Comparison of ENCODE assay signal across 29 cellular contexts in genomic region chr4:180285796-180286195, GRCh38.
DNase-seq lines count a peak whose midpoint lies in the region; ATAC-seq and TF ChIP-seq lines count a peak whose summit lies in the region.
"Had no signal": no experiment of that assay in that cellular context is flagged by ENCODE, and none has a peak within 500 bp of the region (broad histone marks: within the 10 kb centered on the region; RNA-seq: fewer than 3 reads in every experiment).

No MANE protein-coding gene starts in this region.

- H3K27ac Mint-ChIP-seq in endodermal cell: no peak overlapping the region
- no peak overlapping the region for H3K27ac Mint-ChIP-seq in activated T-cell treated with anti-CD3 and anti-CD28 coated beads, Interleukin-2, amount 50 U/mL, for 72 hours
- H3K27ac Mint-ChIP-seq: activated CD8-positive, alpha-beta T cell treated with anti-CD3 and anti-CD28 coated beads for 36 hours; activated naive CD8-positive, alpha-beta T cell; activated T-helper 2 cell treated with anti-CD3 and anti-CD28 coated beads, Interferon-gamma antibody, Interleukin-2, Interleukin-4, amounts not matched to agents 10 μg/mL and 5 μg/mL and 100 μg/mL, durations not matched to agents 14 hours and 24 hours and 36 hours; CD8-positive, alpha-beta memory T cell had no signal

- no peaks in the 10 kb centered on the region for H3K4me1 ChIP-seq in endodermal cell (ENCODE audit: control insufficient read depth, insufficient read depth, low read length)
- H3K4me1 ChIP-seq: A549, left ventricle myocardium inferior, right lobe of liver, upper lobe of left lung had no signal

- H3K4me3 Mint-ChIP-seq in endodermal cell: no peak overlapping the region
- no peak overlapping the region for H3K4me3 Mint-ChIP-seq in activated T-cell treated with anti-CD3 and anti-CD28 coated beads, Interleukin-2, amount 50 U/mL, for 72 hours
- H3K4me3 Mint-ChIP-seq: activated CD8-positive, alpha-beta T cell treated with anti-CD3 and anti-CD28 coated beads for 36 hours; activated naive CD8-positive, alpha-beta T cell; CD8-positive, alpha-beta memory T cell had no signal

- DNase-seq in GM13977 (ENCODE audit: low spot score): peak; percentile 4
- DNase-seq in endodermal cell: no peak
- DNase-seq in activated T-cell treated with anti-CD3 and anti-CD28 coated beads, Interleukin-2, amount 50 U/mL, for 72 hours: no peak
- DNase-seq in middle frontal gyrus (ENCODE audit: extremely low spot score, low spot score): no peak
- DNase-seq: activated CD8-positive, alpha-beta T cell treated with anti-CD3 and anti-CD28 coated beads for 36 hours; aorta; CD8-positive, alpha-beta memory T cell; effector CD4-positive, alpha-beta T cell; islet precursor cell; left ventricle myocardium inferior; mesendoderm; NCI-H1436; NCI-H2081 treated with DMSO at 0.1 percent for 48 hours; NCI-H446; right lobe of liver; SK-N-SH; stimulated activated CD4-positive, alpha-beta T cell treated with anti-CD3 and anti-CD28 coated beads, Interleukin-4, amount 100 ng/mL, for 1 hour; substantia nigra; T-helper 2 cell; upper lobe of left lung had no signal

- 100% methylated on average over 1 of the region's 1 CpG; no CpG with 5 or more reads in 1 of the 2 experiments for WGBS in endodermal cell (ENCODE audit: insufficient coverage in 1 of 2, insufficient read length in 1 of 2), 2 experiments

- no peaks in the 10 kb centered on the region for H3K4me1 Mint-ChIP-seq in endodermal cell
- no peaks in the 10 kb centered on the region for H3K4me1 Mint-ChIP-seq in activated T-cell treated with anti-CD3 and anti-CD28 coated beads, Interleukin-2, amount 50 U/mL, for 72 hours (ENCODE audit: low read depth)
- H3K4me1 Mint-ChIP-seq: CD8-positive, alpha-beta memory T cell had no signal

- TF ChIP-seq CTCF in GM13977 (IDR thresholded peaks at IDR 0.05; ENCODE audit: extremely low read depth, insufficient read depth, missing control alignments) (no peak), endodermal cell (conservative IDR thresholded peaks at IDR 0.05) (no peak)

- no peak overlapping the region for H3K4me3 ChIP-seq in endodermal cell (ENCODE audit: low read length)
- H3K4me3 ChIP-seq: A549, left ventricle myocardium inferior, right lobe of liver, upper lobe of left lung had no signal

- ATAC-seq in GM18907 (IDR thresholded peaks at IDR 0.05; ENCODE audit: unreplicated experiment) (peak; percentile 52), HG02852 (IDR thresholded peaks at IDR 0.05; ENCODE audit: unreplicated experiment) (peak; percentile 57), HG03432 (IDR thresholded peaks at IDR 0.05; ENCODE audit: unreplicated experiment) (peak; percentile 81), HG03045 (IDR thresholded peaks at IDR 0.05; ENCODE audit: unreplicated experiment) (no peak)
- ATAC-seq in activated T-cell treated with anti-CD3 and anti-CD28 coated beads, Interleukin-2, amount 50 U/mL, for 72 hours (replicated peaks in 1 of 2): no peak
- ATAC-seq: A549; activated CD8-positive, alpha-beta T cell treated with anti-CD3 and anti-CD28 coated beads for 36 hours; right lobe of liver had no signal

- no peaks in the 10 kb centered on the region for H3K9me3 Mint-ChIP-seq in endodermal cell
- H3K9me3 Mint-ChIP-seq in activated T-cell treated with anti-CD3 and anti-CD28 coated beads, Interleukin-2, amount 50 U/mL, for 72 hours: peaks cover 0 to 6% of the 10 kb centered on the region in 2 donors
- H3K9me3 Mint-ChIP-seq: activated CD8-positive, alpha-beta T cell treated with anti-CD3 and anti-CD28 coated beads for 36 hours; activated T-helper 2 cell treated with anti-CD3 and anti-CD28 coated beads, Interferon-gamma antibody, Interleukin-2, Interleukin-4, amounts not matched to agents 10 μg/mL and 5 μg/mL and 100 μg/mL, durations not matched to agents 14 hours and 24 hours and 36 hours had no signal

- H3K36me3 Mint-ChIP-seq in endodermal cell (ENCODE audit: low read depth): no peaks in the 10 kb centered on the region
- H3K36me3 Mint-ChIP-seq in activated T-cell treated with anti-CD3 and anti-CD28 coated beads, Interleukin-2, amount 50 U/mL, for 72 hours (ENCODE audit: insufficient read depth in 2 of 2): no peaks in the 10 kb centered on the region
- H3K36me3 Mint-ChIP-seq: activated naive CD8-positive, alpha-beta T cell; CD8-positive, alpha-beta memory T cell had no signal

- H3K27me3 Mint-ChIP-seq in endodermal cell (ENCODE audit: insufficient read depth): no peaks in the 10 kb centered on the region
- no peaks in the 10 kb centered on the region for H3K27me3 Mint-ChIP-seq in activated T-cell treated with anti-CD3 and anti-CD28 coated beads, Interleukin-2, amount 50 U/mL, for 72 hours (ENCODE audit: low read depth)
- H3K27me3 Mint-ChIP-seq: activated CD8-positive, alpha-beta T cell treated with anti-CD3 and anti-CD28 coated beads for 36 hours; activated naive CD8-positive, alpha-beta T cell; CD8-positive, alpha-beta memory T cell had no signal

- no peak overlapping the region for H3K9ac ChIP-seq in endodermal cell (ENCODE audit: extremely low read depth, low read length, poor library complexity, severe bottlenecking)
- H3K9ac ChIP-seq: SK-N-SH had no signal

- no peaks in the 10 kb centered on the region for H3K36me3 ChIP-seq in endodermal cell (ENCODE audit: control insufficient read depth, insufficient read depth, low read length)
- H3K36me3 ChIP-seq: left ventricle myocardium inferior, neutrophil, right lobe of liver, upper lobe of left lung had no signal

- in situ Hi-C loops in GM13977 (cut with MboI; ENCODE audit: low pct_unique_long_range_greater_than_20kb, low sequenced_read_pairs, unreplicated experiment): no loop called here

- H3K27ac ChIP-seq in endodermal cell (ENCODE audit: low read depth, low read length): no peak overlapping the region
- H3K27ac ChIP-seq: A549, epithelial cell of prostate, left ventricle myocardium inferior, neutrophil, right lobe of liver, upper lobe of left lung had no signal

- H3K9me3 ChIP-seq in endodermal cell (ENCODE audit: control insufficient read depth, low read length): no peaks in the 10 kb centered on the region
- H3K9me3 ChIP-seq: A549, left ventricle myocardium inferior, neutrophil, right lobe of liver, SK-N-SH, upper lobe of left lung had no signal

- H3K27me3 ChIP-seq in endodermal cell (ENCODE audit: control insufficient read depth, insufficient read depth, low read length, poor library complexity, severe bottlenecking): no peaks in the 10 kb centered on the region
- H3K27me3 ChIP-seq: neutrophil, right lobe of liver, upper lobe of left lung had no signal

Comparison
In these comparisons a context has a peak if more than half of its experiments do, and no peak if none do; other contexts are left out.
1. ATAC-seq: peak in GM18907 (single experiment), HG02852 (single experiment) and HG03432 (single experiment); none in activated T-cell treated with anti-CD3 and anti-CD28 coated beads, Interleukin-2, amount 50 U/mL, for 72 hours (0 of 2) and HG03045 (single experiment).